ENCODE assay signal across 1 cellular context in genomic region chr22:30531651-30532608, GRCh38.
TF ChIP-seq lines count a peak whose summit lies in the region.

No MANE protein-coding gene starts in this region.

TF ChIP-seq in HepG2, 621 proteins besides CTCF, POLR2A, EP300 and RAD21:
- TF ChIP-seq ZNF768 (CRISPR knock-in tag; IDR thresholded peaks at IDR 0.05) (peak; percentile 91), KLF15 (CRISPR knock-in tag; IDR thresholded peaks at IDR 0.05; ENCODE audit: borderline replicate concordance) (no peak), STAG1 (CRISPR knock-in tag; IDR thresholded peaks at IDR 0.05) (0 out of 2 replicates have a peak, but pooled peaks have one; percentile 4)
